ENCODE assay signal across 24 cellular contexts in genomic region chrX:68852046-68852445, GRCh38.
"Had no signal": no experiment of that assay in that cellular context is flagged by ENCODE, and none has a peak within 500 bp of the region (broad histone marks: within the 10 kb centered on the region; RNA-seq: fewer than 3 reads in every experiment).

No MANE protein-coding gene starts in this region.

- H3K9me3 Mint-ChIP-seq: naive B cell had no signal

- H3K4me3 ChIP-seq: coronary artery, dorsolateral prefrontal cortex, esophagus squamous epithelium, gastrocnemius medialis, heart right ventricle, left lung, lower lobe of right lung, mucosa of descending colon had no signal

- H3K4me1 Mint-ChIP-seq: naive B cell had no signal

- H3K27me3 ChIP-seq: esophagus squamous epithelium, gastrocnemius medialis, left lung had no signal

- H3K4me3 Mint-ChIP-seq: mesothelial cell of epicardium had no signal

- H3K36me3 Mint-ChIP-seq: mesothelial cell of epicardium, naive B cell had no signal

- H3K4me1 ChIP-seq: esophagus squamous epithelium, gastrocnemius medialis, left lung, lower lobe of right lung had no signal

- DNase-seq: dermis blood vessel endothelial cell; dorsolateral prefrontal cortex; effector CD4-positive, alpha-beta T cell; effector memory CD4-positive, alpha-beta T cell; erythroblast; esophagus squamous epithelium; foreskin fibroblast; foreskin melanocyte; gastrocnemius medialis; glutamatergic neuron; head of caudate nucleus; heart right ventricle; hippocampal formation; left cardiac atrium; left lung; left ventricle myocardium superior; lower lobe of right lung; mesenchymal stem cell; mucosa of descending colon; naive B cell had no signal

- H3K27ac Mint-ChIP-seq: mesothelial cell of epicardium, naive B cell had no signal

- ATAC-seq: esophagus mucosa, gastrocnemius medialis, heart right ventricle, left cardiac atrium, left lung, left ventricle myocardium superior, lower lobe of right lung, mucosa of descending colon had no signal

- H3K27ac ChIP-seq: coronary artery, dorsolateral prefrontal cortex, epithelial cell of prostate, esophagus squamous epithelium, gastrocnemius medialis, heart right ventricle, left lung, lower lobe of right lung had no signal

- H3K9me3 ChIP-seq: esophagus squamous epithelium, gastrocnemius medialis, heart right ventricle, left lung, lower lobe of right lung, mucosa of descending colon had no signal

- H3K36me3 ChIP-seq: esophagus squamous epithelium, gastrocnemius medialis, heart right ventricle, left lung, lower lobe of right lung had no signal
